ENCODE assay signal across 10 cellular contexts in genomic region chr4:89469512-89469911, GRCh38.
DNase-seq lines count a peak whose midpoint lies in the region; ATAC-seq and TF ChIP-seq lines count a peak whose summit lies in the region.
"Had no signal": no experiment of that assay in that cellular context is flagged by ENCODE, and none has a peak within 500 bp of the region (broad histone marks: within the 10 kb centered on the region; RNA-seq: fewer than 3 reads in every experiment).

No MANE protein-coding gene starts in this region.

- peaks cover 22% of the 10 kb centered on the region for H3K4me1 Mint-ChIP-seq in activated B cell treated with CpG ODN at 0.5 μM for 24 hours
- H3K4me1 Mint-ChIP-seq: H9 had no signal

- TF ChIP-seq CTCF in activated B cell treated with CpG ODN at 0.5 μM for 24 hours (IDR thresholded peaks at IDR 0.05): no peak
- no peak for TF ChIP-seq CTCF in A673 (conservative IDR thresholded peaks at IDR 0.05; ENCODE audit: low read depth, low read length)

- H3K4me1 ChIP-seq in muscle layer of duodenum (ENCODE audit: control insufficient read depth in 1 of 2, insufficient read depth in 2 of 2, low read length in 2 of 2) (peaks cover 0 to 5% of the 10 kb centered on the region in 2 donors), A673 (ENCODE audit: insufficient read depth, low read length, poor library complexity, severe bottlenecking) (no peaks in the 10 kb centered on the region)

- peak; percentile 9 for ATAC-seq in GM18870 (IDR thresholded peaks at IDR 0.05; ENCODE audit: unreplicated experiment)
- peak; percentile 6 for ATAC-seq in HG02885 (IDR thresholded peaks at IDR 0.05; ENCODE audit: poor library complexity, unreplicated experiment)
- ATAC-seq in activated B cell treated with CpG ODN at 0.5 μM for 24 hours (ENCODE audit: low read depth): no peak
- ATAC-seq in left ventricle myocardium superior: no peak

- H3K9me3 Mint-ChIP-seq in activated B cell treated with CpG ODN at 0.5 μM for 24 hours: no peaks in the 10 kb centered on the region
- H3K9me3 Mint-ChIP-seq: H9 had no signal

- no peak overlapping the region for H3K27ac Mint-ChIP-seq in activated B cell treated with CpG ODN at 0.5 μM for 24 hours
- H3K27ac Mint-ChIP-seq: H9 had no signal

- H3K27me3 Mint-ChIP-seq in activated B cell treated with CpG ODN at 0.5 μM for 24 hours: no peaks in the 10 kb centered on the region

- CTCF ChIA-PET in activated B cell treated with CpG ODN at 0.5 μM for 24 hours (lab: Charles Lee) (interaction anchor here (1.5 kb wide), 1 partner anchor 243 kb away, joined by 3 read pairs; no protein-coding TSS in a partner anchor), A673 (lab: Charles Lee) (no interaction called here)

- H3K4me3 ChIP-seq in muscle layer of duodenum (ENCODE audit: low read depth in 1 of 2, low read length in 2 of 2) (peak overlapping the region in 1 of 2 donors; percentile 19), A673 (ENCODE audit: low read depth, low read length, poor library complexity, severe bottlenecking) (no peak overlapping the region)
- H3K4me3 ChIP-seq: transverse colon had no signal

- H3K36me3 Mint-ChIP-seq in activated B cell treated with CpG ODN at 0.5 μM for 24 hours (ENCODE audit: low read depth): no peaks in the 10 kb centered on the region

- H3K27ac ChIP-seq in muscle layer of duodenum (ENCODE audit: low read length): peak overlapping the region; percentile 29
- no peak overlapping the region for H3K27ac ChIP-seq in A673 (ENCODE audit: low read depth, low read length, poor library complexity, severe bottlenecking)

- POLR2A ChIA-PET in activated B cell treated with CpG ODN at 0.5 μM for 24 hours (lab: Charles Lee) (no interaction called here), A673 (lab: Charles Lee; ENCODE audit: low non-redundant PET) (no interaction called here)

- H3K27me3 ChIP-seq in muscle layer of duodenum (ENCODE audit: low read depth, low read length) (no peaks in the 10 kb centered on the region), A673 (replicated peaks; ENCODE audit: insufficient read depth, low read depth, low read length, poor library complexity) (no peaks in the 10 kb centered on the region)
- H3K27me3 ChIP-seq: transverse colon had no signal

- no peaks in the 10 kb centered on the region for H3K9me3 ChIP-seq in muscle layer of duodenum (ENCODE audit: control insufficient read depth in 1 of 2, low read length in 2 of 2)
- no peaks in the 10 kb centered on the region for H3K9me3 ChIP-seq in A673 (ENCODE audit: low read depth, low read length, poor library complexity, severe bottlenecking)
- H3K9me3 ChIP-seq: transverse colon had no signal

- DNase-seq in activated B cell treated with CpG ODN at 0.5 μM for 24 hours (no peak), left ventricle myocardium superior (no peak), NCI-H2171 (lab: John Stamatoyannopoulos, UW) (no peak), A673 (ENCODE audit: low spot score) (no peak), NCI-H2107 treated with DMSO at 0.1 percent for 48 hours (lab: John Stamatoyannopoulos, UW; ENCODE audit: unreplicated experiment) (no peak)
- DNase-seq: H9, transverse colon had no signal

- BruUV-seq in A673 (replicated peaks; lab: Mats Ljungman, UMichigan): no TSS peak

- intact Hi-C loops in activated B cell treated with CpG ODN at 0.5 μM for 24 hours (cut with micrococcal nuclease): no loop called here
- intact Hi-C loops in left ventricle myocardium superior (cut with micrococcal nuclease): no loop called here
- intact Hi-C loops in A673 (cut with micrococcal nuclease; ENCODE audit: unreplicated experiment): no loop called here

- H3K36me3 ChIP-seq in muscle layer of duodenum (ENCODE audit: control insufficient read depth in 1 of 2, insufficient read depth in 2 of 2, low read length in 2 of 2) (no peaks in the 10 kb centered on the region), A673 (ENCODE audit: insufficient read depth, low read length, poor library complexity, severe bottlenecking) (no peaks in the 10 kb centered on the region)
- H3K36me3 ChIP-seq: transverse colon had no signal

- peak overlapping the region; percentile 21 for H3K4me3 Mint-ChIP-seq in activated B cell treated with CpG ODN at 0.5 μM for 24 hours
- H3K4me3 Mint-ChIP-seq: H9 had no signal

Comparison
In these comparisons a context has a peak if more than half of its experiments do, and no peak if none do; other contexts are left out.
1. ATAC-seq: peak in GM18870 (single experiment) and HG02885 (single experiment); none in activated B cell treated with CpG ODN at 0.5 μM for 24 hours (single experiment) and left ventricle myocardium superior (single experiment).